9 cellular contexts compared by ENCODE assay signal in genomic region chr15:38176155-38176554, GRCh38.
DNase-seq lines count a peak whose midpoint lies in the region; ATAC-seq lines count a peak whose summit lies in the region.
"Had no signal": no experiment of that assay in that cellular context is flagged by ENCODE, and none has a peak within 500 bp of the region (broad histone marks: within the 10 kb centered on the region; RNA-seq: fewer than 3 reads in every experiment).

No MANE protein-coding gene starts in this region.

- ATAC-seq in GM21576 (IDR thresholded peaks at IDR 0.05; ENCODE audit: unreplicated experiment) (peak; percentile 93), HG03571 (IDR thresholded peaks at IDR 0.05; ENCODE audit: unreplicated experiment) (peak; percentile 69)

- DNase-seq in GM04504 (ENCODE audit: low read depth) (peak; percentile 13), fibroblast of peridontal ligament (ENCODE audit: extremely low read depth) (peak; percentile 37), HK-2 (ENCODE audit: unreplicated experiment) (no peak), NCI-H2081 (lab: John Stamatoyannopoulos, UW) (no peak), NCI-H345 treated with DMSO at 0.1 percent for 48 hours (lab: John Stamatoyannopoulos, UW; ENCODE audit: unreplicated experiment) (no peak), NCI-H1436 treated with DMSO at 0.1 percent for 48 hours (lab: John Stamatoyannopoulos, UW) (no peak)
- DNase-seq: NCI-H187 had no signal

Comparison
In these comparisons a context has a peak if more than half of its experiments do, and no peak if none do; other contexts are left out.
1. DNase-seq: peak in GM04504 (single experiment) and fibroblast of peridontal ligament (single experiment); none in HK-2 (single experiment), NCI-H2081 (0 of 2), NCI-H345 treated with DMSO at 0.1 percent for 48 hours (single experiment) and NCI-H1436 treated with DMSO at 0.1 percent for 48 hours (single experiment).